In genomic region chr12:92038476-92038875, GRCh38 we compare ENCODE assay signal across 23 cellular contexts.
A peak's percentile ranks its signal among the peaks of the same experiment; 100 is the strongest.
DNase-seq lines count a peak whose midpoint lies in the region; FAIRE-seq and TF ChIP-seq lines count a peak whose summit lies in the region.
"Had no signal": no experiment of that assay in that cellular context is flagged by ENCODE, and none has a peak within 500 bp of the region (broad histone marks: within the 10 kb centered on the region; RNA-seq: fewer than 3 reads in every experiment).

No MANE protein-coding gene starts in this region.

- in situ Hi-C loops in SK-MEL-5 (cut with HindIII; ENCODE audit: low pct_unique_long_range_greater_than_20kb, low sequenced_read_pairs) = no loop called here

- DNase-seq in GM12891 (ENCODE audit: insufficient read length, low spot score) (no peak), SK-MEL-5 (ENCODE audit: low read depth, low spot score) (peak; percentile 42), mesendoderm (no peak), progenitor cell of endocrine pancreas (ENCODE audit: low spot score, unreplicated experiment) (no peak), head of caudate nucleus (no peak), H54 (ENCODE audit: insufficient read length, low spot score) (no peak), smooth muscle cell (lab: John Stamatoyannopoulos, UW; ENCODE audit: unreplicated experiment) (no peak)
- DNase-seq: activated CD4-positive, alpha-beta memory T cell treated with anti-CD3 and anti-CD28 coated beads, Interleukin-2, amount 10 ng/mL, durations not matched to agents 7 days and 5 days; activated CD4-positive, alpha-beta T cell treated with anti-CD3 and anti-CD28 coated beads for 1 hour; activated effector memory CD4-positive, alpha-beta T cell treated with anti-CD3 and anti-CD28 coated beads, Interleukin-2, amount 50 U/mL, for 16 hours; hippocampal formation; MG63; NCI-H2029 treated with DMSO at 0.1 percent for 48 hours; NCI-H226; ovary; RPMI8226; small intestine; stimulated activated CD4-positive, alpha-beta T cell treated with anti-CD3 and anti-CD28 coated beads, Interleukin-1b, Interleukin-23, amount 100 ng/mL, for 48 hours; T-helper 2 cell; upper lobe of left lung had no signal

- H3K4me3 ChIP-seq in BLaER1 = no peak overlapping the region
- H3K4me3 ChIP-seq in mesendoderm (ENCODE audit: low read length) = no peak overlapping the region
- H3K4me3 ChIP-seq in smooth muscle cell = no peak overlapping the region
- H3K4me3 ChIP-seq: MG63, ovary, upper lobe of left lung had no signal

- H3K27ac Mint-ChIP-seq in progenitor cell of endocrine pancreas = no peak overlapping the region
- H3K27ac Mint-ChIP-seq: activated CD4-positive, alpha-beta memory T cell treated with anti-CD3 and anti-CD28 coated beads, Interleukin-2, amount 10 ng/mL, durations not matched to agents 7 days and 5 days; B cell had no signal

- H4K8ac ChIP-seq in mesendoderm (ENCODE audit: low read depth, low read length) = no peak overlapping the region

- no peaks in the 10 kb centered on the region for H3K79me1 ChIP-seq in mesendoderm (ENCODE audit: low read length)

- H3K18ac ChIP-seq in mesendoderm (ENCODE audit: low read length) = no peak overlapping the region

- H3K4ac ChIP-seq in mesendoderm (ENCODE audit: low read depth, low read length) = no peak overlapping the region

- H3K27ac ChIP-seq in BLaER1 (no peak overlapping the region), mesendoderm (ENCODE audit: low read depth, low read length) (no peak overlapping the region), smooth muscle cell (ENCODE audit: low read depth) (no peak overlapping the region)
- H3K27ac ChIP-seq: ovary, upper lobe of left lung had no signal

- H3K9me3 Mint-ChIP-seq in progenitor cell of endocrine pancreas (ENCODE audit: low read depth) = no peaks in the 10 kb centered on the region

- H4K20me1 ChIP-seq in BLaER1 (no peaks in the 10 kb centered on the region), smooth muscle cell (ENCODE audit: low read depth) (no peaks in the 10 kb centered on the region)

- intact Hi-C loops in head of caudate nucleus (cut with DNase I) = no loop called here

- H3K27me3 ChIP-seq in BLaER1 = no peaks in the 10 kb centered on the region
- no peaks in the 10 kb centered on the region for H3K27me3 ChIP-seq in mesendoderm (ENCODE audit: insufficient read depth, low read length, poor library complexity)
- no peaks in the 10 kb centered on the region for H3K27me3 ChIP-seq in smooth muscle cell (ENCODE audit: low read depth)
- H3K27me3 ChIP-seq: MG63, ovary, upper lobe of left lung had no signal

- no peak overlapping the region for H3K4me3 Mint-ChIP-seq in progenitor cell of endocrine pancreas (ENCODE audit: low read depth)
- H3K4me3 Mint-ChIP-seq: activated CD4-positive, alpha-beta memory T cell treated with anti-CD3 and anti-CD28 coated beads, Interleukin-2, amount 10 ng/mL, durations not matched to agents 7 days and 5 days; B cell had no signal

- H3K79me2 ChIP-seq in mesendoderm (ENCODE audit: control insufficient read depth, insufficient read depth, low read length) (no peaks in the 10 kb centered on the region), smooth muscle cell (ENCODE audit: low read depth) (no peaks in the 10 kb centered on the region)

- H3K9me3 ChIP-seq in BLaER1 = no peaks in the 10 kb centered on the region
- no peaks in the 10 kb centered on the region for H3K9me3 ChIP-seq in smooth muscle cell (replicated peaks; ENCODE audit: low read depth)
- H3K9me3 ChIP-seq: MG63, ovary, upper lobe of left lung had no signal

- no CpG with 5 or more reads among the region's 4 CpGs for WGBS in mesendoderm (ENCODE audit: extremely low coverage, insufficient coverage, low lambda C conversion rate)
- 95% methylated on average over 4 of the region's 4 CpGs for WGBS in smooth muscle cell (ENCODE audit: low lambda C conversion rate)

- H2BK5ac ChIP-seq in mesendoderm (ENCODE audit: low read length) = no peak overlapping the region

- no peak overlapping the region for H2AK5ac ChIP-seq in mesendoderm (ENCODE audit: low read length)

- no peak overlapping the region for H2BK15ac ChIP-seq in mesendoderm (replicated peaks; ENCODE audit: low read depth)

- peak overlapping the region; percentile 38 for H3K4me2 ChIP-seq in BLaER1
- no peak overlapping the region for H3K4me2 ChIP-seq in mesendoderm (ENCODE audit: low read length)
- H3K4me2 ChIP-seq in smooth muscle cell = no peak overlapping the region

- H2AFZ ChIP-seq in smooth muscle cell (ENCODE audit: low read depth) = no peak overlapping the region

- peaks cover 24% of the 10 kb centered on the region for H3K4me1 Mint-ChIP-seq in progenitor cell of endocrine pancreas (ENCODE audit: low read depth)

- H2BK120ac ChIP-seq in mesendoderm (ENCODE audit: low read depth, low read length) = no peak overlapping the region

- H3K56ac ChIP-seq in mesendoderm (ENCODE audit: low read length) = no peak overlapping the region

- TF ChIP-seq POLR2A in GM12891 (IDR thresholded peaks at IDR 0.05; ENCODE audit: low read depth, low read length) = no peak
- no peak for TF ChIP-seq POLR2A in H54 (IDR thresholded peaks at IDR 0.05; ENCODE audit: low read depth, low read length)

- H3K9ac ChIP-seq in BLaER1 (no peak overlapping the region), mesendoderm (ENCODE audit: low read length) (no peak overlapping the region), smooth muscle cell (ENCODE audit: low read depth) (no peak overlapping the region)

- H3K36me3 ChIP-seq in BLaER1 (no peaks in the 10 kb centered on the region), mesendoderm (ENCODE audit: control insufficient read depth, insufficient read depth, low read length) (no peaks in the 10 kb centered on the region), smooth muscle cell (ENCODE audit: low read depth) (no peaks in the 10 kb centered on the region)
- H3K36me3 ChIP-seq: MG63, ovary, upper lobe of left lung had no signal

- H4K5ac ChIP-seq in mesendoderm (ENCODE audit: low read length) = peak overlapping the region; percentile 64

- H3F3A ChIP-seq in smooth muscle cell (ENCODE audit: low read depth) = no peaks in the 10 kb centered on the region

- no peak for TF ChIP-seq CTCF in progenitor cell of endocrine pancreas (IDR thresholded peaks at IDR 0.05; ENCODE audit: unreplicated experiment)
- TF ChIP-seq CTCF in smooth muscle cell (IDR thresholded peaks at IDR 0.05; ENCODE audit: borderline replicate concordance, insufficient read depth, poor library complexity, severe bottlenecking) = no peak

- no peaks in the 10 kb centered on the region for H3K36me3 Mint-ChIP-seq in progenitor cell of endocrine pancreas (ENCODE audit: insufficient read depth)

- no peak overlapping the region for H3K23ac ChIP-seq in mesendoderm (ENCODE audit: low read length)

- H3K27me3 Mint-ChIP-seq in progenitor cell of endocrine pancreas = no peaks in the 10 kb centered on the region
- H3K27me3 Mint-ChIP-seq: activated CD4-positive, alpha-beta memory T cell treated with anti-CD3 and anti-CD28 coated beads, Interleukin-2, amount 10 ng/mL, durations not matched to agents 7 days and 5 days; B cell had no signal

- H3K4me1 ChIP-seq in BLaER1 = peaks cover 51% of the 10 kb centered on the region
- no peaks in the 10 kb centered on the region for H3K4me1 ChIP-seq in mesendoderm (ENCODE audit: control insufficient read depth, low read depth, low read length)
- H3K4me1 ChIP-seq in smooth muscle cell (ENCODE audit: low read depth) = peaks cover 6% of the 10 kb centered on the region

- FAIRE-seq in GM12891 (lab: Jason Lieb, UNC) (peak; percentile 13), H54 (lab: Jason Lieb, UNC) (no peak)
- FAIRE-seq: frontal cortex, small intestine had no signal

TF ChIP-seq in GM12891, 5 proteins besides CTCF, POLR2A, EP300 and RAD21:
- TF ChIP-seq SPI1 (IDR thresholded peaks at IDR 0.05; ENCODE audit: low read depth, low read length) (no peak), TAF1 (IDR thresholded peaks at IDR 0.05; ENCODE audit: low read depth, low read length) (no peak), POLR2AphosphoS5 (IDR thresholded peaks at IDR 0.05; ENCODE audit: low read depth, low read length) (no peak), PAX5 (IDR thresholded peaks at IDR 0.05; ENCODE audit: insufficient read depth, low read length, severe bottlenecking) (no peak), POU2F2 (IDR thresholded peaks at IDR 0.05; ENCODE audit: low read depth, low read length) (no peak)
